8 cellular contexts compared by ENCODE assay signal in genomic region chrX:53287493-53288138, GRCh38. TPM values are rescaled to one million over a fixed set of nuclear protein-coding genes. Genes with fewer than 3 reads are reported as not detected.
A peak's percentile ranks its signal among the peaks of the same experiment; 100 is the strongest.
DNase-seq lines count a peak whose midpoint lies in the region; ATAC-seq and TF ChIP-seq lines count a peak whose summit lies in the region.

No MANE protein-coding gene starts in this region.

- POLR2A ChIA-PET in PC-9 (lab: Charles Lee; ENCODE audit: unreplicated experiment), result interaction anchor here (0.5 to 0.6 kb wide), 4 partner anchors 10 to 694 kb away, joined by 3 to 11 read pairs (median 4); no protein-coding TSS in a partner anchor

- H3K4me3 Mint-ChIP-seq in activated naive CD4-positive, alpha-beta T cell treated with anti-CD3 and anti-CD28 coated beads, Interleukin-2, amount 50 U/mL, for 24 hours, result peak overlapping the region; percentile 79
- H3K4me3 Mint-ChIP-seq in glutamatergic neuron (ENCODE audit: unreplicated experiment), result no peak overlapping the region

- H3K27me3 ChIP-seq in PC-9 (ENCODE audit: insufficient read depth, low read depth), result no peaks in the 10 kb centered on the region
- H3K27me3 ChIP-seq in rectal smooth muscle tissue (ENCODE audit: control insufficient read depth, insufficient read depth, low read length), result no peaks in the 10 kb centered on the region

- BruUV-seq in PC-9 (replicated peaks; lab: Mats Ljungman, UMichigan), result no TSS peak

- H3K9me2 ChIP-seq in PC-9 (ENCODE audit: insufficient read depth), result no peaks in the 10 kb centered on the region

- no peak overlapping the region for H2AFZ ChIP-seq in PC-9

- H3K27ac ChIP-seq in PC-9 (no peak overlapping the region), rectal smooth muscle tissue (ENCODE audit: low read depth, low read length) (peak overlapping the region; percentile 62)

- peak overlapping the region; percentile 47 for H3K4me2 ChIP-seq in PC-9

- no peaks in the 10 kb centered on the region for H3K27me3 Mint-ChIP-seq in activated naive CD4-positive, alpha-beta T cell treated with anti-CD3 and anti-CD28 coated beads, Interleukin-2, amount 50 U/mL, for 24 hours
- H3K27me3 Mint-ChIP-seq in glutamatergic neuron (ENCODE audit: unreplicated experiment), result peaks cover 3% of the 10 kb centered on the region

- H3K9me3 Mint-ChIP-seq in activated naive CD4-positive, alpha-beta T cell treated with anti-CD3 and anti-CD28 coated beads, Interleukin-2, amount 50 U/mL, for 24 hours, result no peaks in the 10 kb centered on the region
- peaks cover 1% of the 10 kb centered on the region for H3K9me3 Mint-ChIP-seq in glutamatergic neuron (ENCODE audit: unreplicated experiment)

- ATAC-seq in GM19397 (IDR thresholded peaks at IDR 0.05; ENCODE audit: unreplicated experiment), result no peak

- H3K79me2 ChIP-seq in PC-9 (ENCODE audit: low read depth), result no peaks in the 10 kb centered on the region

- H3K4me3 ChIP-seq in PC-9, result no peak overlapping the region
- H3K4me3 ChIP-seq in rectal smooth muscle tissue (ENCODE audit: low read length), result peak overlapping the region; percentile 9

- peak overlapping the region; percentile 90 for H3K27ac Mint-ChIP-seq in activated naive CD4-positive, alpha-beta T cell treated with anti-CD3 and anti-CD28 coated beads, Interleukin-2, amount 50 U/mL, for 24 hours
- H3K27ac Mint-ChIP-seq in glutamatergic neuron (ENCODE audit: unreplicated experiment), result no peak overlapping the region

- peaks cover 29% of the 10 kb centered on the region for H3K4me1 Mint-ChIP-seq in activated naive CD4-positive, alpha-beta T cell treated with anti-CD3 and anti-CD28 coated beads, Interleukin-2, amount 50 U/mL, for 24 hours
- H3K4me1 Mint-ChIP-seq in glutamatergic neuron (ENCODE audit: low read depth, unreplicated experiment), result peaks cover 14% of the 10 kb centered on the region

- H3F3A ChIP-seq in PC-9 (ENCODE audit: insufficient read depth, low read depth), result no peaks in the 10 kb centered on the region

- TF ChIP-seq CTCF in PC-9 (conservative IDR thresholded peaks at IDR 0.05) (no peak), glutamatergic neuron (IDR thresholded peaks at IDR 0.05; ENCODE audit: partially characterized antibody, unreplicated experiment) (no peak)

- H3K9ac ChIP-seq in rectal smooth muscle tissue (ENCODE audit: low read length), result no peak overlapping the region

- H3K36me3 ChIP-seq in PC-9 (ENCODE audit: low read depth), result no peaks in the 10 kb centered on the region
- H3K36me3 ChIP-seq in rectal smooth muscle tissue (ENCODE audit: control insufficient read depth, insufficient read depth, low read length), result no peaks in the 10 kb centered on the region

- no peaks in the 10 kb centered on the region for H3K9me3 ChIP-seq in PC-9 (ENCODE audit: insufficient read depth, low read depth)

- H3K4me1 ChIP-seq in PC-9 (replicated peaks; ENCODE audit: insufficient read depth) (0 out of 2 replicates have a peak, but pooled peaks cover 10% of the 10 kb centered on the region), rectal smooth muscle tissue (ENCODE audit: control insufficient read depth, insufficient read depth, low read length) (peaks cover 8% of the 10 kb centered on the region)

- no peaks in the 10 kb centered on the region for H4K20me1 ChIP-seq in PC-9 (ENCODE audit: insufficient read depth)

- intact Hi-C loops in PC-9 (cut with micrococcal nuclease; ENCODE audit: unreplicated experiment), result no loop called here
- intact Hi-C loops in cardiac septum (cut with DNase I), result loop anchor here (10.0 kb wide), 1 partner anchor 147 kb away; the partner anchor contains the start of gene HSD17B10

- CTCF ChIA-PET in PC-9 (lab: Charles Lee), result interaction anchor here (0.7 to 1.3 kb wide), 3 partner anchors 27 to 631 kb away, joined by 3 read pairs; no protein-coding TSS in a partner anchor

- no peaks in the 10 kb centered on the region for H3K36me3 Mint-ChIP-seq in activated naive CD4-positive, alpha-beta T cell treated with anti-CD3 and anti-CD28 coated beads, Interleukin-2, amount 50 U/mL, for 24 hours
- H3K36me3 Mint-ChIP-seq in glutamatergic neuron (ENCODE audit: unreplicated experiment), result no peaks in the 10 kb centered on the region

- peak; percentile 3 for DNase-seq in stimulated activated CD4-positive, alpha-beta T cell treated with anti-CD3 and anti-CD28 coated beads, Interleukin-12 subunit alpha, Interleukin-12 subunit beta, amount 100 ng/mL, for 4 hours
- no peak for DNase-seq in stimulated activated CD4-positive, alpha-beta T cell treated with anti-CD3 and anti-CD28 coated beads, Interleukin-2, amount 100 ng/mL, for 48 hours
- DNase-seq in PC-9 (peak; percentile 45 to 55), cardiac septum (ENCODE audit: low spot score) (peak; percentile 85), glutamatergic neuron (no peak)

RNA-seq across cellular contexts. Expression of gene IQSEC2, which starts 6.2 kb away (rescaled TPM):
- 45.7 and 49.3 TPM in 2 replicates for total RNA-seq in PC-9 (2021)
- total RNA-seq in cardiac septum, result 11.6 TPM
- total RNA-seq in glutamatergic neuron (ENCODE audit: unreplicated experiment), result 1.6 TPM

Comparison
In these comparisons a context has a peak if more than half of its experiments do, and no peak if none do; other contexts are left out.
1. DNase-seq: peak in stimulated activated CD4-positive, alpha-beta T cell treated with anti-CD3 and anti-CD28 coated beads, Interleukin-12 subunit alpha, Interleukin-12 subunit beta, amount 100 ng/mL, for 4 hours (single experiment), PC-9 (2 of 2) and cardiac septum (single experiment); none in stimulated activated CD4-positive, alpha-beta T cell treated with anti-CD3 and anti-CD28 coated beads, Interleukin-2, amount 100 ng/mL, for 48 hours (0 of 2) and glutamatergic neuron (single experiment).